8 cellular contexts compared by ENCODE assay signal in the genomic region with DNA sequence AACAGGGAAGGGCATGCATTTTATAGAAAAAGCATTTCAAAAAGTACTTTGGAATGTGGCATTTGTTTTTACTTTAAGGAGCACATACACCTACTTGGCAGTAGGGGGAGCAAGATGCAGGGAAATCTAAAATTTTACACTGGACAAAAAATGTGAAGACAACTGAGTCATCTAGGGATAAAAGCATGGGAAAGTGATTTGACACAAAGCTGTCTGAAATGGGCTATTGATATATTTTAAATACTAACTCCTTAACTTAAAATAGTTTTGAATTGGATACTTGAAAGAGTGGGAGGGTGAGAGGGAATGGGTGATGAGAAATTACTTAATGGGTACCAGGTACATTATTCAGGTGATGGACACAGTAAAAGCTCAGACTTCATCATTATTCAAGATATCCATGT. TPM values are rescaled to one million over a fixed set of nuclear protein-coding genes. Genes with fewer than 3 reads are reported as not detected.
DNase-seq lines count a peak whose midpoint lies in the region; ATAC-seq and TF ChIP-seq lines count a peak whose summit lies in the region.

No MANE protein-coding gene starts in this region.

- no peak overlapping the region for H3K4me2 ChIP-seq in OCI-LY1 (ENCODE audit: low read length)

- H3K36me3 ChIP-seq in cardiac muscle cell: no peaks in the 10 kb centered on the region
- no peaks in the 10 kb centered on the region for H3K36me3 ChIP-seq in OCI-LY1 (ENCODE audit: insufficient read depth, low read length)

- H3K9me3 ChIP-seq in cardiac muscle cell (ENCODE audit: low read depth) (no peaks in the 10 kb centered on the region), OCI-LY1 (ENCODE audit: low read length) (no peaks in the 10 kb centered on the region)

- H3K36me3 Mint-ChIP-seq in endothelial cell (ENCODE audit: low read depth, unreplicated experiment): no peaks in the 10 kb centered on the region
- no peaks in the 10 kb centered on the region for H3K36me3 Mint-ChIP-seq in progenitor cell of endocrine pancreas (ENCODE audit: insufficient read depth)

- no peaks in the 10 kb centered on the region for H3K9me2 ChIP-seq in OCI-LY1 (ENCODE audit: low read depth, low read length)

- H3K27me3 ChIP-seq in cardiac muscle cell: peaks cover 5% of the 10 kb centered on the region
- 0 out of 2 replicates have a peak, but pooled peaks cover 4% of the 10 kb centered on the region for H3K27me3 ChIP-seq in OCI-LY1 (ENCODE audit: insufficient read depth, low read length)

- DNase-seq in cardiac muscle cell (ENCODE audit: low read depth in 1 of 2, low spot score in 1 of 2): peak; percentile 45 to 60
- DNase-seq in Right ventricle myocardium inferior (ENCODE audit: missing footprints): no peak
- DNase-seq in endothelial cell (ENCODE audit: low spot score): no peak
- no peak for DNase-seq in progenitor cell of endocrine pancreas (ENCODE audit: low spot score, unreplicated experiment)

- H3K4me3 Mint-ChIP-seq in endothelial cell (ENCODE audit: unreplicated experiment) (no peak overlapping the region), progenitor cell of endocrine pancreas (ENCODE audit: low read depth) (no peak overlapping the region)

- intact Hi-C loops in Right ventricle myocardium inferior (cut with DNase I): loop anchor here (2.0 to 5.0 kb wide), 3 partner anchors 339 to 603 kb away; no protein-coding TSS in a partner anchor

- no peak overlapping the region for H2AFZ ChIP-seq in OCI-LY1 (ENCODE audit: low read length)

- H3K79me2 ChIP-seq in OCI-LY1 (ENCODE audit: insufficient read depth, low read length): no peaks in the 10 kb centered on the region

- ATAC-seq in Right ventricle myocardium inferior: no peak
- no peak for ATAC-seq in HG03520 (IDR thresholded peaks at IDR 0.05; ENCODE audit: unreplicated experiment)
- ATAC-seq in HG03469 (IDR thresholded peaks at IDR 0.05; ENCODE audit: unreplicated experiment): no peak
- ATAC-seq in HG03095 (IDR thresholded peaks at IDR 0.05; ENCODE audit: unreplicated experiment): no peak

- no peaks in the 10 kb centered on the region for H3K4me1 ChIP-seq in cardiac muscle cell (ENCODE audit: low read depth)
- no peaks in the 10 kb centered on the region for H3K4me1 ChIP-seq in OCI-LY1 (ENCODE audit: insufficient read depth, low read length, severe bottlenecking)

- H3K27ac ChIP-seq in cardiac muscle cell: no peak overlapping the region
- no peak overlapping the region for H3K27ac ChIP-seq in OCI-LY1 (ENCODE audit: low read depth, low read length, poor library complexity, severe bottlenecking)

- H3K9me3 Mint-ChIP-seq in endothelial cell (ENCODE audit: unreplicated experiment) (no peaks in the 10 kb centered on the region), progenitor cell of endocrine pancreas (ENCODE audit: low read depth) (no peaks in the 10 kb centered on the region)

- no peaks in the 10 kb centered on the region for H4K20me1 ChIP-seq in OCI-LY1 (ENCODE audit: insufficient read depth, low read length)

- H3K27me3 Mint-ChIP-seq in endothelial cell (ENCODE audit: unreplicated experiment): no peaks in the 10 kb centered on the region
- H3K27me3 Mint-ChIP-seq in progenitor cell of endocrine pancreas: peaks cover 13% of the 10 kb centered on the region

- H3K4me1 Mint-ChIP-seq in endothelial cell (ENCODE audit: unreplicated experiment) (no peaks in the 10 kb centered on the region), progenitor cell of endocrine pancreas (ENCODE audit: low read depth) (no peaks in the 10 kb centered on the region)

- no peak overlapping the region for H3K9ac ChIP-seq in OCI-LY1 (ENCODE audit: low read length)

- H3K4me3 ChIP-seq in cardiac muscle cell (no peak overlapping the region), OCI-LY1 (ENCODE audit: low read depth, low read length, poor library complexity, severe bottlenecking) (no peak overlapping the region)

- no peak overlapping the region for H3K27ac Mint-ChIP-seq in endothelial cell (ENCODE audit: unreplicated experiment)
- H3K27ac Mint-ChIP-seq in progenitor cell of endocrine pancreas: no peak overlapping the region

- TF ChIP-seq CTCF in cardiac muscle cell (IDR thresholded peaks at IDR 0.05; ENCODE audit: low read depth, low read length) (peak; percentile 80), OCI-LY1 (IDR thresholded peaks at IDR 0.05; ENCODE audit: low read length) (peak; percentile 87), endothelial cell (IDR thresholded peaks at IDR 0.05; ENCODE audit: unreplicated experiment) (peak; percentile 85), progenitor cell of endocrine pancreas (IDR thresholded peaks at IDR 0.05; ENCODE audit: unreplicated experiment) (peak; percentile 86)

- H3F3A ChIP-seq in OCI-LY1 (ENCODE audit: insufficient read depth, low read length): no peaks in the 10 kb centered on the region

RNA-seq across cellular contexts. Expression of gene TMEM200C, which starts 15.8 kb away (rescaled TPM):
- total RNA-seq in cardiac muscle cell (26.8 and 40.8 TPM in 2 replicates), Right ventricle myocardium inferior (0.95 TPM), endothelial cell (ENCODE audit: unreplicated experiment) (0.85 TPM), progenitor cell of endocrine pancreas (8.6 and 9.3 TPM in 2 replicates)
- 13.5 and 18.2 TPM in 2 replicates for polyA plus RNA-seq in cardiac muscle cell

Comparison
In these comparisons a context has a peak if more than half of its experiments do, and no peak if none do; other contexts are left out.
1. DNase-seq: peak in cardiac muscle cell (2 of 2); none in Right ventricle myocardium inferior (single experiment), endothelial cell (single experiment) and progenitor cell of endocrine pancreas (single experiment).
2. Peak in every context shown above with its lines, with median percentiles within 50 percentile points of each other: CTCF ChIP-seq.